Comparison of ENCODE assay signal across 40 cellular contexts in the genomic region with DNA sequence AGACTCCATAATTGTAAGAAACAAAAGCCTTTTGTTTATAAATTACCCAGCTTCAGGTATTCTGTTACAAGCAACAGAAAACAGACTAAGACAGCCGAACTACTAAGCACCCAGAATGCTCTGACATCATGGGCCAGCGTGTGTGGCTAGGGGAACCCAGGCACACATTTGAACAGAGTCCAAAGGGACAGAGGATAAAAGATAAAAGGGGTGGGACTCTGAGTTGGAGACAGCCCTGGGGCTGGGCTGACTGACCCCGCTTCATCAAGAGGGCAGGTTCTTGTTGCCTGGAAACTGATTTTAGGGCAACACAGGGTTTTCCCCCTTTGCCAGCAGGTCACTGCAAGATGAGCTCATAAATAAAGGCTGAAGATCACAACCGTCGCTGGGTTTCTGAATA.
"Had no signal": no experiment of that assay in that cellular context is flagged by ENCODE, and none has a peak within 500 bp of the region (broad histone marks: within the 10 kb centered on the region; RNA-seq: fewer than 3 reads in every experiment).

No MANE protein-coding gene starts in this region.

- H3K9me3 Mint-ChIP-seq: activated T-helper 17 cell treated with anti-CD3 and anti-CD28 coated beads, Interleukin-2, amount 50 U/mL, for 72 hours; central memory CD8-positive, alpha-beta T cell; T-helper 1 cell treated with Interleukin-12 subunit alpha and Interleukin-12 subunit beta and Interleukin-4 antibody, amounts not matched to agents 30 μg/mL and 1 μg/mL, for 36 hours had no signal

- H3K9me3 ChIP-seq: adrenal gland had no signal

- H3K36me3 Mint-ChIP-seq: activated CD4-positive, alpha-beta memory T cell treated with anti-CD3 and anti-CD28 coated beads for 36 hours; activated naive CD4-positive, alpha-beta T cell treated with anti-CD3 and anti-CD28 coated beads, Interleukin-2, amount 50 U/mL, for 72 hours; activated naive CD8-positive, alpha-beta T cell treated with anti-CD3 and anti-CD28 coated beads for 36 hours had no signal

- H3K4me1 ChIP-seq: adrenal gland, body of pancreas, breast epithelium had no signal

- FAIRE-seq: astrocyte, TTC549 had no signal

- H3K36me3 ChIP-seq: adrenal gland, brain microvascular endothelial cell, breast epithelium, cardiac muscle cell had no signal

- H3K27me3 ChIP-seq: adrenal gland, body of pancreas, brain microvascular endothelial cell, breast epithelium, cardiac muscle cell had no signal

- ATAC-seq: activated CD4-positive, alpha-beta T cell treated with anti-CD3 and anti-CD28 coated beads for 36 hours; activated CD8-positive, alpha-beta T cell treated with anti-CD3 and anti-CD28 coated beads for 36 hours; activated naive CD4-positive, alpha-beta T cell treated with anti-CD3 and anti-CD28 coated beads, Interleukin-2, amount 50 U/mL, for 72 hours; activated T-cell treated with anti-CD3 and anti-CD28 coated beads, Interleukin-2, amount 50 U/mL, for 4 hours; activated T-cell treated with anti-CD3 and anti-CD28 coated beads, Interleukin-2, amount 50 U/mL, for 72 hours; activated T-helper 17 cell treated with anti-CD3 and anti-CD28 coated beads, Interleukin-2, amount 50 U/mL, for 72 hours; body of pancreas had no signal

- H3K27ac Mint-ChIP-seq: activated B cell treated with CpG ODN at 0.5 μM for 24 hours; activated CD4-positive, alpha-beta memory T cell treated with anti-CD3 and anti-CD28 coated beads for 36 hours; activated CD4-positive, alpha-beta T cell treated with anti-CD3 and anti-CD28 coated beads for 36 hours; activated CD8-positive, alpha-beta T cell treated with anti-CD3 and anti-CD28 coated beads for 36 hours; activated naive CD4-positive, alpha-beta T cell treated with anti-CD3 and anti-CD28 coated beads for 36 hours; activated naive CD4-positive, alpha-beta T cell treated with anti-CD3 and anti-CD28 coated beads, Interleukin-2, amount 50 U/mL, for 72 hours; activated naive CD8-positive, alpha-beta T cell treated with anti-CD3 and anti-CD28 coated beads for 36 hours; activated T-cell treated with anti-CD3 and anti-CD28 coated beads, Interleukin-2, amount 50 U/mL, for 72 hours; activated T-helper 1 cell treated with anti-CD3 and anti-CD28 coated beads, Interleukin-12 subunit alpha, Interleukin-12 subunit beta, Interleukin-2, Interleukin-4 antibody, amounts not matched to agents 30 ng/mL and 10 ng/mL and 1 ng/mL, durations not matched to agents 14 hours and 24 hours and 36 hours; activated T-helper 17 cell treated with anti-CD3 and anti-CD28 coated beads, Interleukin-2, amount 50 U/mL, for 72 hours; T-helper 1 cell treated with Interleukin-12 subunit alpha and Interleukin-12 subunit beta and Interleukin-4 antibody, amounts not matched to agents 30 μg/mL and 1 μg/mL, for 36 hours; T-helper 2 cell treated with Interferon-gamma antibody and Interleukin-4, amounts not matched to agents 5 μg/mL and 100 μg/mL, for 36 hours had no signal

- H3K4me1 Mint-ChIP-seq: activated B cell treated with CpG ODN at 0.5 μM for 24 hours; activated CD4-positive, alpha-beta T cell treated with anti-CD3 and anti-CD28 coated beads for 36 hours; activated naive CD8-positive, alpha-beta T cell treated with anti-CD3 and anti-CD28 coated beads for 36 hours; activated T-helper 17 cell treated with anti-CD3 and anti-CD28 coated beads, Interleukin-2, amount 50 U/mL, for 72 hours; central memory CD8-positive, alpha-beta T cell had no signal

- DNase-seq: activated B cell treated with CpG ODN at 0.5 μM for 24 hours; activated CD4-positive, alpha-beta memory T cell treated with anti-CD3 and anti-CD28 coated beads for 36 hours; activated CD4-positive, alpha-beta T cell treated with anti-CD3 and anti-CD28 coated beads for 36 hours; activated CD4-positive, alpha-beta T cell treated with anti-CD3 and anti-CD28 coated beads for 48 hours; activated CD4-positive, alpha-beta T cell treated with anti-CD3 and anti-CD28 coated beads, Interleukin-2, amount 50 U/mL, for 1 hour; activated CD4-positive, alpha-beta T cell treated with anti-CD3 and anti-CD28 coated beads, Interleukin-2, amount 50 U/mL, for 4 hours; activated CD4-positive, CD25-positive, alpha-beta regulatory T cell treated with anti-CD3 and anti-CD28 coated beads, Interleukin-2, amount 50 U/mL, for 72 hours; activated CD8-positive, alpha-beta memory T cell treated with anti-CD3 and anti-CD28 coated beads, Interleukin-2, amount 50 U/mL, for 4 hours; activated CD8-positive, alpha-beta T cell treated with anti-CD3 and anti-CD28 coated beads for 36 hours; activated effector memory CD4-positive, alpha-beta T cell treated with anti-CD3 and anti-CD28 coated beads, Interleukin-2, amount 50 U/mL, for 16 hours; activated gamma-delta T cell treated with Interleukin-2 at 50 U/mL for 16 hours; activated naive CD4-positive, alpha-beta T cell; activated naive CD4-positive, alpha-beta T cell treated with anti-CD3 and anti-CD28 coated beads for 36 hours; activated naive CD4-positive, alpha-beta T cell treated with anti-CD3 and anti-CD28 coated beads, Interleukin-2, amount 50 U/mL, for 16 hours; activated naive CD8-positive, alpha-beta T cell treated with anti-CD3 and anti-CD28 coated beads for 36 hours; activated T-cell treated with anti-CD3 and anti-CD28 coated beads for 4 hours; activated T-cell treated with anti-CD3 and anti-CD28 coated beads, Interleukin-2, amount 50 U/mL, for 1 hour; activated T-cell treated with anti-CD3 and anti-CD28 coated beads, Interleukin-2, amount 50 U/mL, for 4 hours; activated T-cell treated with anti-CD3 and anti-CD28 coated beads, Interleukin-2, amount 50 U/mL, for 72 hours; adrenal gland; amniotic stem cell; aorta; body of pancreas; brain microvascular endothelial cell; caudate nucleus; cerebellar nuclear complex; SW 1271; T-helper 1 cell; T-helper 9 cell had no signal

- H3K27ac ChIP-seq: adrenal gland, body of pancreas, brain microvascular endothelial cell, breast epithelium, cardiac muscle cell, VCaP had no signal

- H3K4me3 Mint-ChIP-seq: activated B cell treated with CpG ODN at 0.5 μM for 24 hours; activated CD4-positive, alpha-beta memory T cell treated with anti-CD3 and anti-CD28 coated beads for 36 hours; activated CD4-positive, alpha-beta T cell treated with anti-CD3 and anti-CD28 coated beads for 36 hours; activated CD8-positive, alpha-beta T cell treated with anti-CD3 and anti-CD28 coated beads for 36 hours; activated naive CD4-positive, alpha-beta T cell treated with anti-CD3 and anti-CD28 coated beads for 36 hours; activated naive CD8-positive, alpha-beta T cell treated with anti-CD3 and anti-CD28 coated beads for 36 hours; activated T-cell treated with anti-CD3 and anti-CD28 coated beads, Interleukin-2, amount 50 U/mL, for 4 hours; activated T-cell treated with anti-CD3 and anti-CD28 coated beads, Interleukin-2, amount 50 U/mL, for 72 hours; activated T-helper 1 cell treated with anti-CD3 and anti-CD28 coated beads, Interleukin-12 subunit alpha, Interleukin-12 subunit beta, Interleukin-2, Interleukin-4 antibody, amounts not matched to agents 30 ng/mL and 10 ng/mL and 1 ng/mL, durations not matched to agents 14 hours and 24 hours and 36 hours; activated T-helper 17 cell treated with anti-CD3 and anti-CD28 coated beads, Interleukin-2, amount 50 U/mL, for 72 hours; central memory CD8-positive, alpha-beta T cell; T-helper 1 cell treated with Interleukin-12 subunit alpha and Interleukin-12 subunit beta and Interleukin-4 antibody, amounts not matched to agents 30 μg/mL and 1 μg/mL, for 36 hours; T-helper 2 cell treated with Interferon-gamma antibody and Interleukin-4, amounts not matched to agents 5 μg/mL and 100 μg/mL, for 36 hours had no signal

- H3K4me3 ChIP-seq: adrenal gland, body of pancreas, breast epithelium, cardiac muscle cell had no signal
